21 cellular contexts compared by ENCODE assay signal in the genomic region with DNA sequence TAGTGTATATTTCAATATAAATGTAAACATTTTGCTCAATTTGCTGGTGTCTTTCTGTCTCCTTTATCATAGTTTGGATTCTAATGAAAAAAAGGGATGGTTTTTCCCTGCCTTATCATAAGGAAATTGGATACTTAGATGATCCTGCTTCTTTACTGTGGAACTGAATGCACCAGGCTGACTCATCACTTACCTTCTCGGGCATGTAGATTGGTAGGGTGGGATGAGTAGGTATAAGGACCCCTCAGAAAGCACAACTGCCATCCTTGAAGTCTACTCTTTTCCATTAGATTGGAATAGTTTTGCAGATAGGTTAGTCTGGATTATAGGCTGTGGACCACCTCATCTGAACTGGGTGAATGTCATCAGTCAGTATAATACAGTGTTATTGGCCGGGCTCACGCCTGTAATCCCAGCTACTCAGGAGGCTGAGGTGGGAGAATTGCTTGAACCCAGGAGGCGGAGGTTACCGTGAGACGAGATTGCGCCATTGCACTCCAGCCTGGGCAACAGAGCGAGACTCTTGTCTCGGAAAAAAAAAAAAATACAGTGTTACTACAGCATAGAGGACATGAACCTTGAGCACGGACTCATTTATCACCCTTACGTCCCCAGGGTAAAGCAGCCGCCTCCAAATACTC. TPM values are rescaled to one million over a fixed set of nuclear protein-coding genes. Genes with fewer than 3 reads are reported as not detected.
DNase-seq lines count a peak whose midpoint lies in the region; ATAC-seq, FAIRE-seq and TF ChIP-seq lines count a peak whose summit lies in the region.
"Had no signal": no experiment of that assay in that cellular context is flagged by ENCODE, and none has a peak within 500 bp of the region (broad histone marks: within the 10 kb centered on the region; RNA-seq: fewer than 3 reads in every experiment).

No MANE protein-coding gene starts in this region.

- no peak for FAIRE-seq in frontal cortex (lab: Jason Lieb, UNC)
- FAIRE-seq: GM19239 had no signal

- no TSS peak for BruUV-seq in IMR-90 (replicated peaks; lab: Mats Ljungman, UMichigan)

- no peak overlapping the region for H3K4me2 ChIP-seq in IMR-90 (ENCODE audit: low read depth, low read length)
- H3K4me2 ChIP-seq: PC-9 had no signal

- no peak overlapping the region for H3K4me3 Mint-ChIP-seq in activated CD4-positive, alpha-beta T cell treated with anti-CD3 and anti-CD28 coated beads, Interleukin-2, amount 10 ng/mL, durations not matched to agents 24 days and 14 days
- H3K4me3 Mint-ChIP-seq: activated T-helper 17 cell treated with anti-CD3 and anti-CD28 coated beads, Interleukin-2, amount 50 U/mL, for 72 hours; memory B cell had no signal

- no peak overlapping the region for H3K14ac ChIP-seq in IMR-90 (replicated peaks; ENCODE audit: low read depth, low read length)

- DNase-seq in activated CD4-positive, alpha-beta T cell treated with anti-CD3 and anti-CD28 coated beads, Interleukin-2, amount 10 ng/mL, durations not matched to agents 24 days and 14 days = no peak
- no peak for DNase-seq in activated CD4-positive, alpha-beta T cell treated with anti-CD3 and anti-CD28 coated beads, Interleukin-2, amount 50 U/mL, for 48 hours
- peak; percentile 47 for DNase-seq in IMR-90
- peak in 2 of 3 donors; percentile 38 to 49 for DNase-seq in right cardiac atrium
- no peak for DNase-seq in gastrocnemius medialis
- no peak for DNase-seq in GM20000 (ENCODE audit: low spot score)
- DNase-seq in frontal cortex (ENCODE audit: low spot score in 2 of 2) = no peak
- DNase-seq: 8988T; activated CD4-positive, alpha-beta T cell treated with anti-CD3 and anti-CD28 coated beads, Interleukin-2, amount 50 U/mL, for 4 hours; DMS79 treated with DMSO at 0.1 percent for 48 hours; glutamatergic neuron; KG1; NCI-H1048; NCI-H524 treated with DMSO at 0.1 percent for 48 hours; PC-9; stimulated activated CD4-positive, alpha-beta T cell treated with anti-CD3 and anti-CD28 coated beads, Interleukin-4, amount 100 ng/mL, for 4 hours had no signal

- peak overlapping the region; percentile 14; the same call in 1 of the 2 replicates for H3K27ac ChIP-seq in IMR-90 (ENCODE audit: insufficient read depth, low read length)
- H3K27ac ChIP-seq in right cardiac atrium (ENCODE audit: low read length) = peak overlapping the region; percentile 53
- peak overlapping the region; percentile 57 to 90 (median 76) for H3K27ac ChIP-seq in gastrocnemius medialis
- H3K27ac ChIP-seq: PC-9 had no signal

- 93% methylated on average over 2 of the region's 12 CpGs; no CpG with 5 or more reads in 1 of the 2 experiments for WGBS in IMR-90 (ENCODE audit: extremely low coverage in 2 of 2, insufficient read length in 1 of 2), 2 experiments
- 69% methylated on average over 12 of the region's 12 CpGs for WGBS in right cardiac atrium

- TF ChIP-seq POLR2A in IMR-90 (IDR thresholded peaks at IDR 0.05; ENCODE audit: low read depth, low read length) = no peak
- no peak for TF ChIP-seq POLR2A in gastrocnemius medialis (IDR thresholded peaks at IDR 0.05)

- H2AK5ac ChIP-seq in IMR-90 (ENCODE audit: low read depth, low read length) = no peak overlapping the region; the same call in 1 of the 2 replicates

- H2BK15ac ChIP-seq in IMR-90 (ENCODE audit: low read depth, low read length) = no peak overlapping the region

- CTCF ChIA-PET in IMR-90 (lab: Yijun Ruan, JAX) = interaction anchor here (1.4 kb wide), 1 partner anchor 10 kb away, joined by 6 read pairs; no protein-coding TSS in a partner anchor

- no peak for TF ChIP-seq CTCF in IMR-90 (conservative IDR thresholded peaks at IDR 0.05; ENCODE audit: low read depth, low read length)
- TF ChIP-seq CTCF in gastrocnemius medialis (IDR thresholded peaks at IDR 0.05 in 4 of 5, conservative IDR thresholded peaks at IDR 0.05 in 1 of 5) = no peak
- no peak for TF ChIP-seq CTCF in GM20000 (IDR thresholded peaks at IDR 0.05; ENCODE audit: extremely low read depth, missing control alignments)

- no peak overlapping the region for H3K4me3 ChIP-seq in IMR-90 (ENCODE audit: insufficient read depth, low read depth, low read length)
- H3K4me3 ChIP-seq in right cardiac atrium (ENCODE audit: low read length) = no peak overlapping the region
- H3K4me3 ChIP-seq in gastrocnemius medialis = no peak overlapping the region
- H3K4me3 ChIP-seq: ascending aorta, PC-9 had no signal

- no peak overlapping the region for H3K23ac ChIP-seq in IMR-90 (ENCODE audit: low read depth, low read length)

- H3K79me1 ChIP-seq in IMR-90 (ENCODE audit: low read depth in 1 of 2, low read length in 2 of 2) = peaks cover 6 to 50% of the 10 kb centered on the region in 2 experiments

- H3K27me3 Mint-ChIP-seq in activated CD4-positive, alpha-beta T cell treated with anti-CD3 and anti-CD28 coated beads, Interleukin-2, amount 10 ng/mL, durations not matched to agents 24 days and 14 days = no peaks in the 10 kb centered on the region
- H3K27me3 Mint-ChIP-seq: activated T-helper 17 cell treated with anti-CD3 and anti-CD28 coated beads, Interleukin-2, amount 50 U/mL, for 72 hours; memory B cell had no signal

- H3K36me3 Mint-ChIP-seq in activated CD4-positive, alpha-beta T cell treated with anti-CD3 and anti-CD28 coated beads, Interleukin-2, amount 10 ng/mL, durations not matched to agents 24 days and 14 days (ENCODE audit: low read depth) = peaks cover 32% of the 10 kb centered on the region

- POLR2A ChIA-PET in IMR-90 (lab: Charles Lee; ENCODE audit: unreplicated experiment) = no interaction called here

- H3K27ac Mint-ChIP-seq in activated CD4-positive, alpha-beta T cell treated with anti-CD3 and anti-CD28 coated beads, Interleukin-2, amount 10 ng/mL, durations not matched to agents 24 days and 14 days = peak overlapping the region; percentile 34
- H3K27ac Mint-ChIP-seq: activated T-helper 17 cell treated with anti-CD3 and anti-CD28 coated beads, Interleukin-2, amount 50 U/mL, for 72 hours had no signal

- H2AFZ ChIP-seq in IMR-90 (replicated peaks; ENCODE audit: low read length, poor library complexity) = no peak overlapping the region
- H2AFZ ChIP-seq: PC-9 had no signal

- H3K27me3 ChIP-seq in IMR-90 (ENCODE audit: control insufficient read depth, insufficient read depth, low read length) (no peaks in the 10 kb centered on the region), right cardiac atrium (ENCODE audit: control insufficient read depth, insufficient read depth) (no peaks in the 10 kb centered on the region), gastrocnemius medialis (no peaks in the 10 kb centered on the region)
- H3K27me3 ChIP-seq: ascending aorta had no signal

- no peak overlapping the region for H4K8ac ChIP-seq in IMR-90 (ENCODE audit: low read depth in 2 of 2, low read length in 2 of 2)

- H3K9me1 ChIP-seq in IMR-90 (ENCODE audit: insufficient read depth, low read length) = peaks cover 10% of the 10 kb centered on the region

- H4K5ac ChIP-seq in IMR-90 (ENCODE audit: low read depth, low read length) = no peak overlapping the region

- H3K4me1 Mint-ChIP-seq in activated CD4-positive, alpha-beta T cell treated with anti-CD3 and anti-CD28 coated beads, Interleukin-2, amount 10 ng/mL, durations not matched to agents 24 days and 14 days = peaks cover 10% of the 10 kb centered on the region
- H3K4me1 Mint-ChIP-seq: activated T-helper 17 cell treated with anti-CD3 and anti-CD28 coated beads, Interleukin-2, amount 50 U/mL, for 72 hours; memory B cell had no signal

- peak overlapping the region; percentile 26 for H2BK5ac ChIP-seq in IMR-90 (ENCODE audit: low read depth, low read length, poor library complexity, severe bottlenecking)

- no peak overlapping the region for H3K9ac ChIP-seq in IMR-90 (ENCODE audit: low read depth, low read length)

- no peak overlapping the region for H3K18ac ChIP-seq in IMR-90 (ENCODE audit: low read depth, low read length)

- H3K4me1 ChIP-seq in IMR-90 (ENCODE audit: control insufficient read depth, insufficient read depth, low read length) (peaks cover 14% of the 10 kb centered on the region), right cardiac atrium (ENCODE audit: control insufficient read depth, insufficient read depth, low read length) (peaks cover 9% of the 10 kb centered on the region), gastrocnemius medialis (peaks cover 38 to 48% of the 10 kb centered on the region in 2 donors)
- H3K4me1 ChIP-seq: ascending aorta had no signal

- H2AK9ac ChIP-seq in IMR-90 (replicated peaks; ENCODE audit: low read depth, low read length, poor library complexity) = no peak overlapping the region

- TF ChIP-seq RAD21 in IMR-90 (IDR thresholded peaks at IDR 0.05; ENCODE audit: low read length) = no peak

- H2BK120ac ChIP-seq in IMR-90 (ENCODE audit: low read depth, low read length) = no peak overlapping the region

- H3K56ac ChIP-seq in IMR-90 (ENCODE audit: extremely low read depth, insufficient read depth, low read length) = no peak overlapping the region

- in situ Hi-C loops in IMR-90 (cut with MboI; ENCODE audit: low sequenced_read_pairs) = no loop called here
- in situ Hi-C loops in gastrocnemius medialis (cut with MboI; ENCODE audit: low sequenced_read_pairs in 4 of 4) = no loop called here

- peaks cover 10% of the 10 kb centered on the region for H4K20me1 ChIP-seq in IMR-90 (ENCODE audit: insufficient read depth, low read length)

- intact Hi-C loops in activated CD4-positive, alpha-beta T cell treated with anti-CD3 and anti-CD28 coated beads, Interleukin-2, amount 10 ng/mL, durations not matched to agents 24 days and 14 days (cut with micrococcal nuclease) = no loop called here
- intact Hi-C loops in IMR-90 (cut with micrococcal nuclease) (no loop called here), right cardiac atrium (cut with DNase I) (no loop called here), gastrocnemius medialis (cut with DNase I; ENCODE audit: low total_unique reads) (loop anchor here (2.0 to 10.0 kb wide), 2 partner anchors 26 to 154 kb away; a partner anchor contains a TSS)

- dilution Hi-C loops in IMR-90 (cut with HindIII; ENCODE audit: low sequenced_read_pairs, unreplicated experiment) = no loop called here

- no peak overlapping the region for H2BK20ac ChIP-seq in IMR-90 (ENCODE audit: low read depth, low read length)

- no peaks in the 10 kb centered on the region for H3K9me3 Mint-ChIP-seq in activated CD4-positive, alpha-beta T cell treated with anti-CD3 and anti-CD28 coated beads, Interleukin-2, amount 10 ng/mL, durations not matched to agents 24 days and 14 days
- H3K9me3 Mint-ChIP-seq: activated T-helper 17 cell treated with anti-CD3 and anti-CD28 coated beads, Interleukin-2, amount 50 U/mL, for 72 hours; memory B cell had no signal

- H3K9me3 ChIP-seq in IMR-90 (ENCODE audit: control insufficient read depth, insufficient read depth, low read length) (no peaks in the 10 kb centered on the region), right cardiac atrium (ENCODE audit: control insufficient read depth, low read length) (no peaks in the 10 kb centered on the region), gastrocnemius medialis (no peaks in the 10 kb centered on the region)
- H3K9me3 ChIP-seq: ascending aorta had no signal

- H3K36me3 ChIP-seq in IMR-90 (ENCODE audit: control insufficient read depth, insufficient read depth, low read length) (peaks cover 9% of the 10 kb centered on the region), gastrocnemius medialis (peaks cover 0 to 29% of the 10 kb centered on the region in 2 donors)

- ATAC-seq in IMR-90 (ENCODE audit: low read depth) (no peak; the same call in 1 of the 2 replicates), right cardiac atrium (peak in 1 of 2 donors; percentile 12), gastrocnemius medialis (no peak), HG03469 (IDR thresholded peaks at IDR 0.05; ENCODE audit: unreplicated experiment) (no peak)
- ATAC-seq: activated T-helper 17 cell treated with anti-CD3 and anti-CD28 coated beads, Interleukin-2, amount 50 U/mL, for 72 hours had no signal

- no peak overlapping the region for H3K4ac ChIP-seq in IMR-90 (ENCODE audit: low read depth, low read length)

- no peak overlapping the region for H4K91ac ChIP-seq in IMR-90 (ENCODE audit: insufficient read depth, low read depth, low read length)

RNA-seq across cellular contexts. Expression of a gene that starts 7.4 kb away (rescaled TPM):
- 23.9 and 29.1 TPM in 2 replicates for total RNA-seq in activated CD4-positive, alpha-beta T cell treated with anti-CD3 and anti-CD28 coated beads, Interleukin-2, amount 10 ng/mL, durations not matched to agents 24 days and 14 days
- total RNA-seq in IMR-90 (2012; rRNA removed) (6.7 and 7.3 TPM in 2 replicates), right cardiac atrium (10 to 100 TPM; 34.6 to 57.4 (median 40.8) TPM), gastrocnemius medialis (10 to 100 TPM; 14.3 to 33.9 (median 17.7) TPM), frontal cortex (9.4 TPM)
- polyA plus RNA-seq in IMR-90 (2012; rRNA removed) (29.7 and 30.3 TPM in 2 replicates), right cardiac atrium (28.6 TPM)
- polyA plus RNA-seq in IMR-90 (2012; cell fraction: cytosol; rRNA removed) = 13.2 and 30.9 TPM in 2 replicates
- 68.9 and 117 TPM in 2 replicates for polyA plus RNA-seq in IMR-90 (2012; cell fraction: nucleus; rRNA removed; ENCODE audit: low replicate concordance)

RNA-seq across cellular contexts. Expression of a gene that starts 27.0 kb away (rescaled TPM):
- total RNA-seq in activated CD4-positive, alpha-beta T cell treated with anti-CD3 and anti-CD28 coated beads, Interleukin-2, amount 10 ng/mL, durations not matched to agents 24 days and 14 days = 79.8 and 81.0 TPM in 2 replicates
- total RNA-seq in IMR-90 (2012; rRNA removed) = 213 and 280 TPM in 2 replicates
- polyA plus RNA-seq in IMR-90 (2012; rRNA removed) = 24.2 and 29.8 TPM in 2 replicates
- 10.3 and 25.1 TPM in 2 replicates for polyA plus RNA-seq in IMR-90 (2012; cell fraction: cytosol; rRNA removed)
- 7.3 and 18.9 TPM in 2 replicates for polyA plus RNA-seq in IMR-90 (2012; cell fraction: nucleus; rRNA removed; ENCODE audit: low replicate concordance)
- total RNA-seq in right cardiac atrium = 10 to 100 TPM; 52.6 to 68.1 (median 57.5) TPM
- polyA plus RNA-seq in right cardiac atrium = 20.4 TPM
- total RNA-seq in gastrocnemius medialis = 10 to 100 TPM; 25.8 to 52.3 (median 35.2) TPM
- 400 TPM for total RNA-seq in frontal cortex

RNA-seq across cellular contexts. Expression of a gene that starts 28.0 kb away (rescaled TPM):
- total RNA-seq in activated CD4-positive, alpha-beta T cell treated with anti-CD3 and anti-CD28 coated beads, Interleukin-2, amount 10 ng/mL, durations not matched to agents 24 days and 14 days = 2.7 and 3.8 TPM in 2 replicates
- 1,558 and 2,558 TPM in 2 replicates for total RNA-seq in IMR-90 (2012; rRNA removed)
- 3,760 and 3,780 TPM in 2 replicates for polyA plus RNA-seq in IMR-90 (2012; rRNA removed)
- 3,517 and 4,395 TPM in 2 replicates for polyA plus RNA-seq in IMR-90 (2012; cell fraction: cytosol; rRNA removed)
- polyA plus RNA-seq in IMR-90 (2012; cell fraction: nucleus; rRNA removed; ENCODE audit: low replicate concordance) = 1,556 and 1,814 TPM in 2 replicates
- 1,000 to 10,000 TPM in 1 of 4 donors, 100 to 1,000 TPM in 3; 414 to 1,307 (median 766) TPM for total RNA-seq in right cardiac atrium
- polyA plus RNA-seq in right cardiac atrium = 987 TPM
- 100 to 1,000 TPM in 3 of 4 donors, 10 to 100 TPM in 1; 27.4 to 191 (median 124) TPM for total RNA-seq in gastrocnemius medialis
- total RNA-seq in frontal cortex = 17.5 TPM

Comparison
In these comparisons a context has a peak if more than half of its experiments do, and no peak if none do; other contexts are left out.
1. DNase-seq: peak in IMR-90 (single experiment) and right cardiac atrium (2 of 3); none in activated CD4-positive, alpha-beta T cell treated with anti-CD3 and anti-CD28 coated beads, Interleukin-2, amount 10 ng/mL, durations not matched to agents 24 days and 14 days (single experiment), activated CD4-positive, alpha-beta T cell treated with anti-CD3 and anti-CD28 coated beads, Interleukin-2, amount 50 U/mL, for 48 hours (0 of 2), gastrocnemius medialis (0 of 2), GM20000 (single experiment) and frontal cortex (0 of 2).
2. H3K27ac ChIP-seq: peak in every context shown above with its lines; median percentile 76 in gastrocnemius medialis; 53 in right cardiac atrium; 14 in IMR-90.